In the genomic region with DNA sequence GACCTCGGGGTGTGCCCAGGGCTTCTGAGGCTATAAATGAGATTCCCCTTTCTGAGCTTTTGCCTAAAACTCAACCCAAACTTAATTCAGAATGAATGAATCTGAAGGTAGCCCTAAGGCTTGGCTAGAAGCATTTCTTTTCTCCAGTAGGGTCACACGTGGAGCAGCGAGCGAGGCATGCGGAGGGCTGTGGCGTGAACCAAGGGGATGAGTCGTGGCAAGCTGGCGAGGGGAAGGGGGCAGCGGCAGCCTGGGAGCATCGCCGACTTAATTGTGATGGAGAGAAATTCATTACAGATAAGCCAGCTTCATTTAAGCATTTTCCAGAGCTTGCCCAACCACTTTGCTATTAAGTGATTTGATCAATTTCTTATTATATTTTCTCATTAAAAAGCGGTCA, we compare ENCODE assay signal across 27 cellular contexts.
DNase-seq lines count a peak whose midpoint lies in the region; TF ChIP-seq lines count a peak whose summit lies in the region.
"Had no signal": no experiment of that assay in that cellular context is flagged by ENCODE, and none has a peak within 500 bp of the region (broad histone marks: within the 10 kb centered on the region; RNA-seq: fewer than 3 reads in every experiment).

No MANE protein-coding gene starts in this region.

- H3F3A ChIP-seq in GM23248 (ENCODE audit: insufficient read depth): peaks cover 62% of the 10 kb centered on the region
- peaks cover 58% of the 10 kb centered on the region for H3F3A ChIP-seq in smooth muscle cell (ENCODE audit: low read depth)

- H3K27ac Mint-ChIP-seq in brain: peak overlapping the region in 3 of 5 experiments; percentile 46 to 95 (median 60)
- H3K27ac Mint-ChIP-seq: IgD-negative memory B cell; stimulated activated memory B cell treated with anti-CD40 and anti-IgM and Interleukin-4, amounts not matched to agents 10 μg/mL and 1 μg/mL and 100 μg/mL, for 72 hours had no signal

- in situ Hi-C loops in GM23248 (cut with MboI): no loop called here

- peaks cover 36% of the 10 kb centered on the region for H3K4me1 ChIP-seq in GM23248 (ENCODE audit: insufficient read depth)
- peaks cover 8% of the 10 kb centered on the region for H3K4me1 ChIP-seq in smooth muscle cell (ENCODE audit: low read depth)
- H3K4me1 ChIP-seq: breast epithelium, uterus had no signal

- H3K27me3 ChIP-seq in GM23248 (replicated peaks; ENCODE audit: insufficient read depth) (no peaks in the 10 kb centered on the region), smooth muscle cell (ENCODE audit: low read depth) (no peaks in the 10 kb centered on the region)
- H3K27me3 ChIP-seq: adrenal gland, breast epithelium, foreskin keratinocyte, heart right ventricle, testis, uterus had no signal

- no peak overlapping the region for H3K9ac ChIP-seq in GM23248
- H3K9ac ChIP-seq in smooth muscle cell (ENCODE audit: low read depth): peak overlapping the region; percentile 5

- no peak overlapping the region for H2AFZ ChIP-seq in GM23248
- H2AFZ ChIP-seq in smooth muscle cell (ENCODE audit: low read depth): no peak overlapping the region

- peaks cover 4% of the 10 kb centered on the region for H3K27me3 Mint-ChIP-seq in brain
- H3K27me3 Mint-ChIP-seq: CD4-positive, alpha-beta memory T cell; IgD-negative memory B cell had no signal

- H3K4me3 ChIP-seq in GM23248 (no peak overlapping the region), smooth muscle cell (no peak overlapping the region)
- H3K4me3 ChIP-seq: adrenal gland, breast epithelium, heart right ventricle, lung, testis, uterus had no signal

- DNase-seq in GM23248: no peak
- DNase-seq in MV-4-11 (lab: John Stamatoyannopoulos, UW): peak; percentile 24
- DNase-seq in smooth muscle cell (lab: John Stamatoyannopoulos, UW; ENCODE audit: unreplicated experiment): no peak
- DNase-seq in hepatic stellate cell (ENCODE audit: low spot score): no peak
- no peak for DNase-seq in midbrain (lab: John Stamatoyannopoulos, UW)
- no peak for DNase-seq in NCI-H128 (lab: John Stamatoyannopoulos, UW; ENCODE audit: unreplicated experiment)
- DNase-seq: activated CD4-positive, alpha-beta T cell treated with anti-CD3 and anti-CD28 coated beads, Interleukin-2, amount 50 U/mL, for 1 hour; activated T-cell treated with anti-CD3 and anti-CD28 coated beads, Interleukin-2, amount 50 U/mL, for 4 hours; CD4-positive, alpha-beta memory T cell; effector memory CD4-positive, alpha-beta T cell; foreskin keratinocyte; heart right ventricle; NCI-H446; posterior cingulate gyrus; right cardiac atrium; stimulated activated CD4-positive, alpha-beta T cell treated with anti-CD3 and anti-CD28 coated beads, Interleukin-12 subunit alpha, Interleukin-12 subunit beta, amount 100 ng/mL, for 4 hours; stimulated activated CD4-positive, alpha-beta T cell treated with anti-CD3 and anti-CD28 coated beads, Interleukin-4, amount 100 ng/mL, for 24 hours; T1000; testis; uterus had no signal

- no peak overlapping the region for H3K4me3 Mint-ChIP-seq in brain
- H3K4me3 Mint-ChIP-seq: activated T-cell treated with anti-CD3 and anti-CD28 coated beads, Interleukin-2, amount 50 U/mL, for 4 hours; CD4-positive, alpha-beta memory T cell; IgD-negative memory B cell; stimulated activated memory B cell treated with anti-CD40 and anti-IgM and Interleukin-4, amounts not matched to agents 10 μg/mL and 1 μg/mL and 100 μg/mL, for 72 hours; WTC11 had no signal

- H3K9me3 Mint-ChIP-seq in brain: peaks cover 4 to 15% (median 5%) of the 10 kb centered on the region in 5 experiments
- H3K9me3 Mint-ChIP-seq: stimulated activated memory B cell treated with anti-CD40 and anti-IgM and Interleukin-4, amounts not matched to agents 10 μg/mL and 1 μg/mL and 100 μg/mL, for 72 hours had no signal

- H3K79me2 ChIP-seq in GM23248 (ENCODE audit: insufficient read depth): peaks cover 50% of the 10 kb centered on the region
- peaks cover 39% of the 10 kb centered on the region for H3K79me2 ChIP-seq in smooth muscle cell (ENCODE audit: low read depth)

- H4K20me1 ChIP-seq in GM23248 (ENCODE audit: insufficient read depth): no peaks in the 10 kb centered on the region
- no peaks in the 10 kb centered on the region for H4K20me1 ChIP-seq in smooth muscle cell (ENCODE audit: low read depth)

- no peaks in the 10 kb centered on the region for H3K9me3 ChIP-seq in GM23248 (ENCODE audit: low read depth)
- no peaks in the 10 kb centered on the region for H3K9me3 ChIP-seq in smooth muscle cell (replicated peaks; ENCODE audit: low read depth)
- H3K9me3 ChIP-seq: adrenal gland, testis had no signal

- H3K9me2 ChIP-seq in GM23248 (ENCODE audit: insufficient read depth): no peaks in the 10 kb centered on the region

- H3K27ac ChIP-seq in GM23248: peak overlapping the region; percentile 95
- H3K27ac ChIP-seq in smooth muscle cell (ENCODE audit: low read depth): peak overlapping the region; percentile 92
- H3K27ac ChIP-seq: foreskin keratinocyte had no signal

- H3K4me1 Mint-ChIP-seq in brain: peaks cover 63% of the 10 kb centered on the region

- TF ChIP-seq CTCF in brain (conservative IDR thresholded peaks at IDR 0.05): no peak
- no peak for TF ChIP-seq CTCF in smooth muscle cell (IDR thresholded peaks at IDR 0.05; ENCODE audit: borderline replicate concordance, insufficient read depth, poor library complexity, severe bottlenecking)

- no peak overlapping the region for H3K4me2 ChIP-seq in GM23248 (ENCODE audit: unreplicated experiment)
- peak overlapping the region; percentile 34 for H3K4me2 ChIP-seq in smooth muscle cell

- WGBS in GM23248 (ENCODE audit: low coverage in 1 of 2, low lambda C conversion rate in 2 of 2, missing lambda C conversion rate in 2 of 2), 2 experiments: 88 to 93% methylated on average over 12 of the region's 12 CpGs
- 63% methylated on average over 12 of the region's 12 CpGs for WGBS in smooth muscle cell (ENCODE audit: low lambda C conversion rate)

- peaks cover 43% of the 10 kb centered on the region for H3K36me3 Mint-ChIP-seq in brain

- H3K36me3 ChIP-seq in GM23248 (ENCODE audit: low read depth) (peaks cover 13% of the 10 kb centered on the region), smooth muscle cell (ENCODE audit: low read depth) (no peaks in the 10 kb centered on the region)
- H3K36me3 ChIP-seq: breast epithelium, uterus had no signal
